Comparison of ENCODE assay signal across 8 cellular contexts in the genomic region with DNA sequence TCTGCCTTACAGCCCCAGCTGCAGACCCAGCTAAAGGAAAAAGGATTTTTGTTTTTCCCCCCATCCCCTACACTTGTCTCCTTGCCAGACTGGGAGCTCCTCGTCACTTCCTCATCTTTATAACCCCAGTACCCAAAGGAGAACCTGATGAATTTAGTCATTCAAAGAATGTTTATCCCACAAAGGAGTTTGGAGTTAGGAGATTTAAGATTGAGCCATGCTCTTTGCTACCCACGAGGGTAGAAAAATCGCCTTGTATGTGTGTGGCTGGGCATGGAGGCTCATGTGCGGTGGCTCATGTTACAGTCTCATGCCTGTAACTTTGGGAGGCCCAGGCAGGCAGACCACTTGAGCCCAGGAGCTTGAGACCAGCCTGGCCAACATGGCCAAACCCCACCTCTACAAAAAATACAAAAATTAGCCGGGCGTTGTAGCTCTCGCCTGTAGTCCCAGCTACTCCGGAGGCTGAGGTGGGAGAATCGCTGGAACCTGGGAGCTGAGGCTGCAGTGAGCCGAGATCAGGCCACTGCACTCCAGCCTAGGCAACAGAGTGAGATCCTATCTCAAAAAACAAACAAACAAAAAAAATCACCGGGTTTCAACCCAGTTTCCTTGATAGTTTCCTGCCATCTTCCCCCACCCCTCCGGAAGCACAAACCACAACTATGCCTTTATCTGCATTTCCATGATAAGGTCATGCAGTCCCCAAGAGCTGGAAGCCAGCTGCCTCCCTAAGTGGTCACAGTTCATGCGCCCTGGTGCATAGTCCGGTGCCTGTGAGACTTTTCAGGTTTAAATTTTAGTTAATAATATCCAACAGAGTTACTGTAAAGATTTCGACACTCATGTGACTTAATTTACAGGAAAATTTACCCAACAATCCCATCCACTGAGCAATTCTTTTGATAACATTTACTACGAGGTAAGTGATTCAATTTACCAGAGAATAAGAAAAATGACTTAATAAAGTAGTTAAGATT. TPM values are rescaled to one million over a fixed set of nuclear protein-coding genes. Genes with fewer than 3 reads are reported as not detected.
DNase-seq lines count a peak whose midpoint lies in the region; ATAC-seq and TF ChIP-seq lines count a peak whose summit lies in the region.

No MANE protein-coding gene starts in this region.

- peaks cover 55% of the 10 kb centered on the region for H3K79me2 ChIP-seq in SU-DHL-6 (ENCODE audit: insufficient read depth, low read length)

- H3F3A ChIP-seq in SU-DHL-6 (ENCODE audit: insufficient read depth): peaks cover 22% of the 10 kb centered on the region

- peak overlapping the region; percentile 67 for H3K4me3 ChIP-seq in SU-DHL-6 (ENCODE audit: insufficient read depth, low read length, poor library complexity, severe bottlenecking)

- peak overlapping the region; percentile 88 for H3K4me3 Mint-ChIP-seq in chondrocyte (ENCODE audit: unreplicated experiment)
- H3K4me3 Mint-ChIP-seq in nephron progenitor cell: peak overlapping the region; percentile 92

- H3K4me1 Mint-ChIP-seq in chondrocyte (ENCODE audit: low read depth) (peaks cover 53% of the 10 kb centered on the region), nephron progenitor cell (peaks cover 37% of the 10 kb centered on the region)

- no peaks in the 10 kb centered on the region for H3K9me2 ChIP-seq in SU-DHL-6 (replicated peaks; ENCODE audit: insufficient read depth, low read length)

- H3K27ac Mint-ChIP-seq in chondrocyte (ENCODE audit: unreplicated experiment) (peak overlapping the region; percentile 99), nephron progenitor cell (no peak overlapping the region)

- DNase-seq in DMS 273 (lab: John Stamatoyannopoulos, UW; ENCODE audit: unreplicated experiment) (peak; percentile 7), DMS 273 treated with DMSO at 0.1 percent for 48 hours (lab: John Stamatoyannopoulos, UW) (no peak), chondrocyte (ENCODE audit: low spot score) (no peak), nephron progenitor cell (peak; percentile 12), GOT3 (lab: John Stamatoyannopoulos, UW) (no peak)

- H4K20me1 ChIP-seq in SU-DHL-6 (ENCODE audit: low read depth, low read length): no peaks in the 10 kb centered on the region

- peaks cover 3% of the 10 kb centered on the region for H3K36me3 Mint-ChIP-seq in chondrocyte (ENCODE audit: low read depth)
- H3K36me3 Mint-ChIP-seq in nephron progenitor cell (ENCODE audit: low read depth): peaks cover 37% of the 10 kb centered on the region

- no peaks in the 10 kb centered on the region for H3K9me3 ChIP-seq in SU-DHL-6 (ENCODE audit: insufficient read depth, low read length)

- H3K4me2 ChIP-seq in SU-DHL-6 (ENCODE audit: low read depth, low read length, poor library complexity, severe bottlenecking): peak overlapping the region; percentile 99

- H3K27me3 Mint-ChIP-seq in chondrocyte (ENCODE audit: low read depth): no peaks in the 10 kb centered on the region
- peaks cover 5% of the 10 kb centered on the region for H3K27me3 Mint-ChIP-seq in nephron progenitor cell (ENCODE audit: low read depth, poor library complexity)

- ATAC-seq in GM21529 (IDR thresholded peaks at IDR 0.05; ENCODE audit: unreplicated experiment) (no peak), HG02840 (IDR thresholded peaks at IDR 0.05; ENCODE audit: low FRiP score, unreplicated experiment) (no peak)

- H3K9me3 Mint-ChIP-seq in chondrocyte (ENCODE audit: low read depth): no peaks in the 10 kb centered on the region
- H3K9me3 Mint-ChIP-seq in nephron progenitor cell: peaks cover 11% of the 10 kb centered on the region

- H2AFZ ChIP-seq in SU-DHL-6 (ENCODE audit: low read depth, low read length, severe bottlenecking): no peak overlapping the region

- H3K36me3 ChIP-seq in SU-DHL-6 (ENCODE audit: low read length): no peaks in the 10 kb centered on the region

- H3K9ac ChIP-seq in SU-DHL-6 (ENCODE audit: low read length): peak overlapping the region; percentile 81

- H3K27ac ChIP-seq in SU-DHL-6 (ENCODE audit: low read depth, low read length): peak overlapping the region; percentile 77

- no peaks in the 10 kb centered on the region for H3K27me3 ChIP-seq in SU-DHL-6 (ENCODE audit: low read length)

- no peak for TF ChIP-seq CTCF in SU-DHL-6 (IDR thresholded peaks at IDR 0.05; ENCODE audit: insufficient read depth, low read length, poor library complexity, severe bottlenecking)
- no peak for TF ChIP-seq CTCF in chondrocyte (IDR thresholded peaks at IDR 0.05)
- TF ChIP-seq CTCF in nephron progenitor cell (IDR thresholded peaks at IDR 0.05): no peak

RNA-seq across cellular contexts. Expression of gene CFAP97, which starts 1.5 kb away (rescaled TPM):
- 48.5 to 53.1 TPM (median 50.1 TPM) in 3 replicates for total RNA-seq in chondrocyte

RNA-seq across cellular contexts. Expression of gene SNX25, which starts 7.1 kb away (rescaled TPM):
- 53.5 to 57.5 TPM (median 53.6 TPM) in 3 replicates for total RNA-seq in chondrocyte

RNA-seq across cellular contexts. Expression of gene SLC25A4, which starts 59.2 kb away (rescaled TPM):
- 48.9 to 61.5 TPM (median 61.0 TPM) in 3 replicates for total RNA-seq in chondrocyte

Comparison
In these comparisons a context has a peak if more than half of its experiments do, and no peak if none do; other contexts are left out.
1. DNase-seq: peak in DMS 273 (single experiment) and nephron progenitor cell (single experiment); none in DMS 273 treated with DMSO at 0.1 percent for 48 hours (single experiment), chondrocyte (single experiment) and GOT3 (single experiment).